8 cellular contexts compared by ENCODE assay signal in the genomic region with DNA sequence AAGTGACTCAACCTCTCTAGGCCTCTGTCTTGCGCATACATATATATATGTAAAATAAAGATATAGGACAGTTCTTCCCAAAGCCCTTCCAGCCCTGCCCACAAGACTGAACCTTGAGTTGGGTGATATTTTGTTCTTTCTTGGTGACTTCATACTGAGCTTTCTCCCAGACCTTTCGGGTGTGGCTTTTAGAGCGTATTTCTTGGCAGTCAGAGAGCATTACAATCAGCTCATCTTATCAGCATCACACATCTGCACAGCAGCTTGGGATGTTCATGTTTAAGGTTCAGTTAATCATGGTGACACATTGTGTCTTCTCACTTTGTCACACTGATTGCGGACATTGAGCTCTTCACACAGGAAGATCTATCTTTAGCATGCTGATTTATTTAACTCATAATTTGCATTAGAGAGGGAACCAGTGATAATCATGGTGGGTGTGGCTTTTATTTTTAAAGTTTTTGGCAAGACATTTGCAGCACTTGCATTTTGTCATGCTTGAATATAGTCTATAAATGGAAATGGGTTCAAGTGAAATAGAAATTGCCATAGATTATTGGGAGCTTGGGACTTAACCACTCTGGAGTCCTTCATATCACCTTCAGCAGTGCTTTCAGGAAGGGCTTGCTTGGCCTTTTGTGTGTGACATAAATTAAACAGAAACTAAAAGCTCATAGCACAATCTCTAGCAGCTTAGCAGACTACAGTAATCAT. TPM values are rescaled to one million over a fixed set of nuclear protein-coding genes. Genes with fewer than 3 reads are reported as not detected.
DNase-seq lines count a peak whose midpoint lies in the region; ATAC-seq and TF ChIP-seq lines count a peak whose summit lies in the region.

No MANE protein-coding gene starts in this region.

- H3K27ac Mint-ChIP-seq in activated naive CD8-positive, alpha-beta T cell = peak overlapping the region; percentile 86

- ATAC-seq in GM19438 (IDR thresholded peaks at IDR 0.05; ENCODE audit: low read depth, unreplicated experiment) (peak; percentile 58), SK-N-SH treated with all-trans-retinoic acid at 6 μM for 48 hours (no peak)

- H3K4me3 ChIP-seq in Jurkat, Clone E6-1 (ENCODE audit: low read length) = peak overlapping the region; percentile 11; the same call in 1 of the 2 replicates

- H3K4me1 Mint-ChIP-seq in activated naive CD8-positive, alpha-beta T cell (ENCODE audit: low read depth) = peaks cover 66% of the 10 kb centered on the region

- peaks cover 18% of the 10 kb centered on the region for H3K36me3 Mint-ChIP-seq in activated naive CD8-positive, alpha-beta T cell

- peak; percentile 54 for DNase-seq in CMK (ENCODE audit: low read depth)
- peak; percentile 95 for DNase-seq in Jurkat, Clone E6-1 (ENCODE audit: low read depth, low spot score)
- peak; percentile 11 for DNase-seq in middle frontal gyrus (ENCODE audit: extremely low spot score, low spot score)
- DNase-seq in NCI-H510A (lab: John Stamatoyannopoulos, UW) = no peak
- no peak for DNase-seq in NCI-H187 treated with DMSO at 0.1 percent for 48 hours (lab: John Stamatoyannopoulos, UW)

- H3K27me3 Mint-ChIP-seq in activated naive CD8-positive, alpha-beta T cell = no peaks in the 10 kb centered on the region

- H3K9me3 Mint-ChIP-seq in activated naive CD8-positive, alpha-beta T cell (ENCODE audit: low read depth) = no peaks in the 10 kb centered on the region

- peak overlapping the region; percentile 70 for H3K4me3 Mint-ChIP-seq in activated naive CD8-positive, alpha-beta T cell

TF ChIP-seq in SK-N-SH treated with all-trans-retinoic acid at 6 μM for 48 hours, 23 proteins besides CTCF, POLR2A, EP300 and RAD21:
- TF ChIP-seq ZFP3 (CRISPR knock-in tag; IDR thresholded peaks at IDR 0.05) (no peak), TOX (CRISPR knock-in tag; IDR thresholded peaks at IDR 0.05; ENCODE audit: borderline replicate concordance) (no peak), TCF4 (CRISPR knock-in tag; IDR thresholded peaks at IDR 0.05; ENCODE audit: borderline replicate concordance) (no peak), BACH2 (CRISPR knock-in tag; IDR thresholded peaks at IDR 0.05; ENCODE audit: borderline replicate concordance) (no peak), OSR1 (CRISPR knock-in tag; IDR thresholded peaks at IDR 0.05) (no peak), ISL1 (CRISPR knock-in tag; IDR thresholded peaks at IDR 0.05) (no peak), PPARA (CRISPR knock-in tag; IDR thresholded peaks at IDR 0.05; ENCODE audit: borderline replicate concordance) (no peak), RARB (CRISPR knock-in tag; IDR thresholded peaks at IDR 0.05) (no peak), SNAI2 (CRISPR knock-in tag; IDR thresholded peaks at IDR 0.05) (no peak), ZNF70 (CRISPR knock-in tag; IDR thresholded peaks at IDR 0.05) (no peak), ZNF565 (CRISPR knock-in tag; conservative IDR thresholded peaks at IDR 0.05; ENCODE audit: low read depth) (no peak), CSDC2 (CRISPR knock-in tag; IDR thresholded peaks at IDR 0.05) (no peak), ARNTL (CRISPR knock-in tag; IDR thresholded peaks at IDR 0.05; ENCODE audit: borderline replicate concordance, low read depth) (no peak)
- TF ChIP-seq, protein P1, sequence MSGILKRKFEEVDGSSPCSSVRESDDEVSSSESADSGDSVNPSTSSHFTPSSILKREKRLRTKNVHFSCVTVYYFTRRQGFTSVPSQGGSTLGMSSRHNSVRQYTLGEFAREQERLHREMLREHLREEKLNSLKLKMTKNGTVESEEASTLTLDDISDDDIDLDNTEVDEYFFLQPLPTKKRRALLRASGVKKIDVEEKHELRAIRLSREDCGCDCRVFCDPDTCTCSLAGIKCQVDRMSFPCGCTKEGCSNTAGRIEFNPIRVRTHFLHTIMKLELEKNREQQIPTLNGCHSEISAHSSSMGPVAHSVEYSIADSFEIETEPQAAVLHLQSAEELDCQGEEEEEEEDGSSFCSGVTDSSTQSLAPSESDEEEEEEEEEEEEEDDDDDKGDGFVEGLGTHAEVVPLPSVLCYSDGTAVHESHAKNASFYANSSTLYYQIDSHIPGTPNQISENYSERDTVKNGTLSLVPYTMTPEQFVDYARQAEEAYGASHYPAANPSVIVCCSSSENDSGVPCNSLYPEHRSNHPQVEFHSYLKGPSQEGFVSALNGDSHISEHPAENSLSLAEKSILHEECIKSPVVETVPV (CRISPR knock-in tag; IDR thresholded peaks at IDR 0.05) = no peak
- TF ChIP-seq, protein P2, sequence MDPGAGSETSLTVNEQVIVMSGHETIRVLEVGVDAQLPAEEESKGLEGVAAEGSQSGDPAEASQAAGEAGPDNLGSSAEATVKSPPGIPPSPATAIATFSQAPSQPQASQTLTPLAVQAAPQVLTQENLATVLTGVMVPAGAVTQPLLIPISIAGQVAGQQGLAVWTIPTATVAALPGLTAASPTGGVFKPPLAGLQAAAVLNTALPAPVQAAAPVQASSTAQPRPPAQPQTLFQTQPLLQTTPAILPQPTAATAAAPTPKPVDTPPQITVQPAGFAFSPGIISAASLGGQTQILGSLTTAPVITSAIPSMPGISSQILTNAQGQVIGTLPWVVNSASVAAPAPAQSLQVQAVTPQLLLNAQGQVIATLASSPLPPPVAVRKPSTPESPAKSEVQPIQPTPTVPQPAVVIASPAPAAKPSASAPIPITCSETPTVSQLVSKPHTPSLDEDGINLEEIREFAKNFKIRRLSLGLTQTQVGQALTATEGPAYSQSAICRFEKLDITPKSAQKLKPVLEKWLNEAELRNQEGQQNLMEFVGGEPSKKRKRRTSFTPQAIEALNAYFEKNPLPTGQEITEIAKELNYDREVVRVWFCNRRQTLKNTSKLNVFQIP (CRISPR knock-in tag; IDR thresholded peaks at IDR 0.05; ENCODE audit: borderline replicate concordance, low read depth) = no peak
- TF ChIP-seq, protein P3, sequence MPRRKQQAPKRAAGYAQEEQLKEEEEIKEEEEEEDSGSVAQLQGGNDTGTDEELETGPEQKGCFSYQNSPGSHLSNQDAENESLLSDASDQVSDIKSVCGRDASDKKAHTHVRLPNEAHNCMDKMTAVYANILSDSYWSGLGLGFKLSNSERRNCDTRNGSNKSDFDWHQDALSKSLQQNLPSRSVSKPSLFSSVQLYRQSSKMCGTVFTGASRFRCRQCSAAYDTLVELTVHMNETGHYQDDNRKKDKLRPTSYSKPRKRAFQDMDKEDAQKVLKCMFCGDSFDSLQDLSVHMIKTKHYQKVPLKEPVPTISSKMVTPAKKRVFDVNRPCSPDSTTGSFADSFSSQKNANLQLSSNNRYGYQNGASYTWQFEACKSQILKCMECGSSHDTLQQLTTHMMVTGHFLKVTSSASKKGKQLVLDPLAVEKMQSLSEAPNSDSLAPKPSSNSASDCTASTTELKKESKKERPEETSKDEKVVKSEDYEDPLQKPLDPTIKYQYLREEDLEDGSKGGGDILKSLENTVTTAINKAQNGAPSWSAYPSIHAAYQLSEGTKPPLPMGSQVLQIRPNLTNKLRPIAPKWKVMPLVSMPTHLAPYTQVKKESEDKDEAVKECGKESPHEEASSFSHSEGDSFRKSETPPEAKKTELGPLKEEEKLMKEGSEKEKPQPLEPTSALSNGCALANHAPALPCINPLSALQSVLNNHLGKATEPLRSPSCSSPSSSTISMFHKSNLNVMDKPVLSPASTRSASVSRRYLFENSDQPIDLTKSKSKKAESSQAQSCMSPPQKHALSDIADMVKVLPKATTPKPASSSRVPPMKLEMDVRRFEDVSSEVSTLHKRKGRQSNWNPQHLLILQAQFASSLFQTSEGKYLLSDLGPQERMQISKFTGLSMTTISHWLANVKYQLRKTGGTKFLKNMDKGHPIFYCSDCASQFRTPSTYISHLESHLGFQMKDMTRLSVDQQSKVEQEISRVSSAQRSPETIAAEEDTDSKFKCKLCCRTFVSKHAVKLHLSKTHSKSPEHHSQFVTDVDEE (CRISPR knock-in tag; IDR thresholded peaks at IDR 0.05) = no peak
- TF ChIP-seq, protein P4, sequence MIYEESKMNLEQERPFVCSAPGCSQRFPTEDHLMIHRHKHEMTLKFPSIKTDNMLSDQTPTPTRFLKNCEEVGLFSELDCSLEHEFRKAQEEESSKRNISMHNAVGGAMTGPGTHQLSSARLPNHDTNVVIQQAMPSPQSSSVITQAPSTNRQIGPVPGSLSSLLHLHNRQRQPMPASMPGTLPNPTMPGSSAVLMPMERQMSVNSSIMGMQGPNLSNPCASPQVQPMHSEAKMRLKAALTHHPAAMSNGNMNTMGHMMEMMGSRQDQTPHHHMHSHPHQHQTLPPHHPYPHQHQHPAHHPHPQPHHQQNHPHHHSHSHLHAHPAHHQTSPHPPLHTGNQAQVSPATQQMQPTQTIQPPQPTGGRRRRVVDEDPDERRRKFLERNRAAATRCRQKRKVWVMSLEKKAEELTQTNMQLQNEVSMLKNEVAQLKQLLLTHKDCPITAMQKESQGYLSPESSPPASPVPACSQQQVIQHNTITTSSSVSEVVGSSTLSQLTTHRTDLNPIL (CRISPR knock-in tag; IDR thresholded peaks at IDR 0.05; ENCODE audit: low read depth) = no peak
- TF ChIP-seq, protein P5, sequence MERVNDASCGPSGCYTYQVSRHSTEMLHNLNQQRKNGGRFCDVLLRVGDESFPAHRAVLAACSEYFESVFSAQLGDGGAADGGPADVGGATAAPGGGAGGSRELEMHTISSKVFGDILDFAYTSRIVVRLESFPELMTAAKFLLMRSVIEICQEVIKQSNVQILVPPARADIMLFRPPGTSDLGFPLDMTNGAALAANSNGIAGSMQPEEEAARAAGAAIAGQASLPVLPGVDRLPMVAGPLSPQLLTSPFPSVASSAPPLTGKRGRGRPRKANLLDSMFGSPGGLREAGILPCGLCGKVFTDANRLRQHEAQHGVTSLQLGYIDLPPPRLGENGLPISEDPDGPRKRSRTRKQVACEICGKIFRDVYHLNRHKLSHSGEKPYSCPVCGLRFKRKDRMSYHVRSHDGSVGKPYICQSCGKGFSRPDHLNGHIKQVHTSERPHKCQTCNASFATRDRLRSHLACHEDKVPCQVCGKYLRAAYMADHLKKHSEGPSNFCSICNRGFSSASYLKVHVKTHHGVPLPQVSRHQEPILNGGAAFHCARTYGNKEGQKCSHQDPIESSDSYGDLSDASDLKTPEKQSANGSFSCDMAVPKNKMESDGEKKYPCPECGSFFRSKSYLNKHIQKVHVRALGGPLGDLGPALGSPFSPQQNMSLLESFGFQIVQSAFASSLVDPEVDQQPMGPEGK (CRISPR knock-in tag; IDR thresholded peaks at IDR 0.05; ENCODE audit: borderline replicate concordance) = no peak

RNA-seq across cellular contexts. Expression of a gene that starts 8.3 kb away (rescaled TPM):
- polyA plus RNA-seq in Jurkat, Clone E6-1 (2012; ENCODE audit: insufficient read depth, insufficient read length) = 7.7 TPM

Comparison
In these comparisons a context has a peak if more than half of its experiments do, and no peak if none do; other contexts are left out.
1. DNase-seq: peak in CMK (single experiment), Jurkat, Clone E6-1 (single experiment) and middle frontal gyrus (single experiment); none in NCI-H510A (single experiment) and NCI-H187 treated with DMSO at 0.1 percent for 48 hours (single experiment).